In the genomic region with DNA sequence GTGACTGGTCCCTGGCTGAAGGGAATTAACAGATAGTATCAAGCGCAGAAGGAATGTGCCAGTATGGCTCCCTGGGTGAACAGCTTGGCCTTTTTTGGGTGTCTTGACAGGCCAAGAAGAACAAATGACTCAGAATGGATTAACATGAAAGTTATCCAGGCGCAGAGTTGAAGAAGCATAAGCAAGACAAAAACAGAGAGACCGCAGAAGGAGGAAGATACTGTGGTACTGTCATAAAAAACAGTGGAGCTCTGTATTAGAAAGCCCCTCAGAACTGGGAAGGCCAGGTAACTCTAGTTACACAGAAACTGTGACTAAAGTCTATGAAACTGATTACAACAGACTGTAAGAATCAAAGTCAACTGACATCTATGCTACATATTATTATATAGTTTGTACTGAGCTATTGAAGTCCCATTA, we compare ENCODE assay signal across 11 cellular contexts. TPM values are rescaled to one million over a fixed set of nuclear protein-coding genes. Genes with fewer than 3 reads are reported as not detected.
DNase-seq lines count a peak whose midpoint lies in the region; ATAC-seq and TF ChIP-seq lines count a peak whose summit lies in the region.
"Had no signal": no experiment of that assay in that cellular context is flagged by ENCODE, and none has a peak within 500 bp of the region (broad histone marks: within the 10 kb centered on the region; RNA-seq: fewer than 3 reads in every experiment).

No MANE protein-coding gene starts in this region.

- H3K4me3 Mint-ChIP-seq in T-cell = peak overlapping the region; percentile 75 to 90 (median 81)
- H3K4me3 Mint-ChIP-seq: type B pancreatic cell had no signal

- H3K9me3 ChIP-seq in adrenal gland (replicated peaks in 1 of 3) = no peaks in the 10 kb centered on the region

- H3K9me3 Mint-ChIP-seq in T-cell = no peaks in the 10 kb centered on the region
- H3K9me3 Mint-ChIP-seq: type B pancreatic cell had no signal

- peak in 1 of 34 experiments; percentile 23 for DNase-seq in T-cell
- peak; percentile 40 for DNase-seq in glomerular visceral epithelial cell (ENCODE audit: extremely low spot score)
- no peak for DNase-seq in adrenal gland
- no peak for DNase-seq in NCI-H2029 treated with DMSO at 0.1 percent for 48 hours (lab: John Stamatoyannopoulos, UW)
- no peak for DNase-seq in NCI-H146 treated with DMSO at 0.1 percent for 48 hours (lab: John Stamatoyannopoulos, UW; ENCODE audit: unreplicated experiment)
- DNase-seq: activated CD8-positive, alpha-beta memory T cell treated with anti-CD3 and anti-CD28 coated beads, Interleukin-2, amount 50 U/mL, for 4 hours; COR-L47 had no signal

- H3K27me3 ChIP-seq in adrenal gland = no peaks in the 10 kb centered on the region

- CTCF ChIA-PET in T-cell (lab: Charles Lee) = interaction anchor here (0.5 to 4.5 kb wide), 8 partner anchors 29 to 226 kb away, joined by 3 to 28 read pairs (median 8); no protein-coding TSS in a partner anchor

- peaks cover under 1 to 1% of the 10 kb centered on the region in 2 donors for H3K27me3 Mint-ChIP-seq in T-cell
- H3K27me3 Mint-ChIP-seq: type B pancreatic cell had no signal

- no peak overlapping the region for H3K4me3 ChIP-seq in adrenal gland

- intact Hi-C loops in adrenal gland (cut with DNase I) = no loop called here

- no peak for TF ChIP-seq CTCF in 22Rv1 (IDR thresholded peaks at IDR 0.05)
- no peak for TF ChIP-seq CTCF in adrenal gland (IDR thresholded peaks at IDR 0.05)

- ATAC-seq in GM19463 (IDR thresholded peaks at IDR 0.05; ENCODE audit: unreplicated experiment) (peak; percentile 14), T-cell (replicated peaks in 1 of 4) (peak in 1 of 4 experiments; percentile 15), HG02970 (IDR thresholded peaks at IDR 0.05; ENCODE audit: low FRiP score, unreplicated experiment) (no peak)

- peaks cover 0 to 4% of the 10 kb centered on the region in 2 donors for H3K4me1 ChIP-seq in adrenal gland (replicated peaks in 1 of 2)

- no peak for TF ChIP-seq POLR2A in adrenal gland (IDR thresholded peaks at IDR 0.05)

- no peaks in the 10 kb centered on the region for H3K36me3 ChIP-seq in adrenal gland (replicated peaks in 1 of 2)

- POLR2A ChIA-PET in T-cell (lab: Charles Lee) = interaction anchor here (0.5 to 3.2 kb wide), 10 partner anchors 8 to 1564 kb away, joined by 3 to 31 read pairs (median 4); no protein-coding TSS in a partner anchor

- H3K27ac ChIP-seq in 22Rv1 (peak overlapping the region; percentile 67), adrenal gland (no peak overlapping the region)

- 79 to 91% (median 89%) methylated on average over 3 of the region's 3 CpGs for WGBS in adrenal gland, 4 donors

- H3K4me1 Mint-ChIP-seq in T-cell = peaks cover 38 to 57% (median 55%) of the 10 kb centered on the region in 3 donors

- H3K36me3 Mint-ChIP-seq in T-cell = peaks cover 33% of the 10 kb centered on the region
- H3K36me3 Mint-ChIP-seq: type B pancreatic cell had no signal

- peak overlapping the region; percentile 29 to 44 for H3K27ac Mint-ChIP-seq in T-cell
- H3K27ac Mint-ChIP-seq: type B pancreatic cell had no signal

RNA-seq across cellular contexts. Expression of a gene that starts 3.8 kb away (rescaled TPM):
- total RNA-seq in T-cell (100 to 1,000 TPM in 2 of 5 donors, 10 to 100 TPM in 2, 1 to 10 TPM in 1; 7.1 to 439 (median 15.3) TPM), adrenal gland (10 to 100 TPM in 5 of 8 donors, 1 to 10 TPM in 3; 2.7 to 69.3 (median 15.4) TPM)
- 100 to 1,000 TPM in 1 of 3 donors, 1 to 10 TPM in 2; 5.2 to 124 (median 6.0) TPM for polyA plus RNA-seq in adrenal gland

RNA-seq across cellular contexts. Expression of a gene that starts 56.6 kb away (rescaled TPM):
- total RNA-seq in T-cell = under 1 TPM in 2 of 5 donors, not detected in 3; 0.07 to 0.10 TPM
- total RNA-seq in adrenal gland = under 1 TPM in 1 of 8 donors, not detected in 7; 0.51 TPM
- under 1 TPM in 1 of 3 donors, not detected in 2; 0.13 TPM for polyA plus RNA-seq in adrenal gland
